Comparison of ENCODE assay signal across 15 cellular contexts in genomic region chr5:174999581-174999980, GRCh38.
DNase-seq lines count a peak whose midpoint lies in the region; ATAC-seq and TF ChIP-seq lines count a peak whose summit lies in the region.
"Had no signal": no experiment of that assay in that cellular context is flagged by ENCODE, and none has a peak within 500 bp of the region (broad histone marks: within the 10 kb centered on the region; RNA-seq: fewer than 3 reads in every experiment).

No MANE protein-coding gene starts in this region.

- no peak overlapping the region for H3K27ac ChIP-seq in mesendoderm (ENCODE audit: low read depth, low read length)
- H3K27ac ChIP-seq: BLaER1 treated with 17β-estradiol and CSF1 and Interleukin-3, amounts not matched to agents 10 nM and 100 nM; KMS-11 had no signal

- H3K56ac ChIP-seq in mesendoderm (ENCODE audit: low read length): no peak overlapping the region

- no peak for TF ChIP-seq CTCF in WTC11 (IDR thresholded peaks at IDR 0.05)

- DNase-seq in activated naive CD8-positive, alpha-beta T cell treated with anti-CD3 and anti-CD28 coated beads, Interleukin-2, amount 10 ng/mL, durations not matched to agents 7 days and 5 days: no peak
- no peak for DNase-seq in activated naive CD8-positive, alpha-beta T cell treated with anti-CD3 and anti-CD28 coated beads for 36 hours
- DNase-seq in WTC11 (ENCODE audit: low spot score): no peak
- DNase-seq in mesendoderm: peak; percentile 72
- DNase-seq in activated effector memory CD4-positive, alpha-beta T cell treated with Interleukin-2 at 50 U/mL for 16 hours: no peak
- DNase-seq in KBM-7: no peak
- DNase-seq: Calu3; CD8-positive, alpha-beta T cell; GF-D8; HCEC 1CT; HFFc6 had no signal

- no peak overlapping the region for H3K4me2 ChIP-seq in mesendoderm (ENCODE audit: low read length)
- H3K4me2 ChIP-seq: BLaER1 treated with 17β-estradiol and CSF1 and Interleukin-3, amounts not matched to agents 10 nM and 100 nM; KMS-11 had no signal

- H3K23ac ChIP-seq in mesendoderm (ENCODE audit: low read length): no peak overlapping the region

- no peaks in the 10 kb centered on the region for H3K79me2 ChIP-seq in mesendoderm (ENCODE audit: control insufficient read depth, insufficient read depth, low read length)

- no peak overlapping the region for H3K27ac Mint-ChIP-seq in activated naive CD8-positive, alpha-beta T cell treated with anti-CD3 and anti-CD28 coated beads, Interleukin-2, amount 10 ng/mL, durations not matched to agents 7 days and 5 days
- H3K27ac Mint-ChIP-seq in activated naive CD8-positive, alpha-beta T cell treated with anti-CD3 and anti-CD28 coated beads for 36 hours: no peak overlapping the region
- H3K27ac Mint-ChIP-seq in WTC11: no peak overlapping the region
- H3K27ac Mint-ChIP-seq: B cell; CD8-positive, alpha-beta T cell; HFFc6 had no signal

- no peak overlapping the region for H2BK5ac ChIP-seq in mesendoderm (ENCODE audit: low read length)

- peaks cover 9% of the 10 kb centered on the region for H3K4me1 Mint-ChIP-seq in activated naive CD8-positive, alpha-beta T cell treated with anti-CD3 and anti-CD28 coated beads, Interleukin-2, amount 10 ng/mL, durations not matched to agents 7 days and 5 days
- peaks cover 9% of the 10 kb centered on the region for H3K4me1 Mint-ChIP-seq in activated naive CD8-positive, alpha-beta T cell treated with anti-CD3 and anti-CD28 coated beads for 36 hours
- H3K4me1 Mint-ChIP-seq in WTC11: no peaks in the 10 kb centered on the region
- H3K4me1 Mint-ChIP-seq: B cell had no signal

- ATAC-seq in activated naive CD8-positive, alpha-beta T cell treated with anti-CD3 and anti-CD28 coated beads, Interleukin-2, amount 10 ng/mL, durations not matched to agents 7 days and 5 days (ENCODE audit: low read depth): no peak
- ATAC-seq in WTC11 (peak; percentile 30; the same call in 1 of the 2 replicates), GM18517 (IDR thresholded peaks at IDR 0.05; ENCODE audit: unreplicated experiment) (no peak)
- ATAC-seq: CD8-positive, alpha-beta T cell had no signal

- H3K4me3 ChIP-seq in mesendoderm (ENCODE audit: low read length): no peak overlapping the region
- H3K4me3 ChIP-seq: BLaER1 treated with 17β-estradiol and CSF1 and Interleukin-3, amounts not matched to agents 10 nM and 100 nM had no signal

- CTCF ChIA-PET in WTC11 (lab: Charles Lee): no interaction called here

- H3K79me1 ChIP-seq in mesendoderm (ENCODE audit: low read length): no peaks in the 10 kb centered on the region

- no peaks in the 10 kb centered on the region for H3K27me3 ChIP-seq in mesendoderm (ENCODE audit: insufficient read depth, low read length, poor library complexity)
- H3K27me3 ChIP-seq: BLaER1 treated with 17β-estradiol and CSF1 and Interleukin-3, amounts not matched to agents 10 nM and 100 nM had no signal

- peaks cover 9% of the 10 kb centered on the region for H3K9me3 Mint-ChIP-seq in activated naive CD8-positive, alpha-beta T cell treated with anti-CD3 and anti-CD28 coated beads, Interleukin-2, amount 10 ng/mL, durations not matched to agents 7 days and 5 days
- H3K9me3 Mint-ChIP-seq in activated naive CD8-positive, alpha-beta T cell treated with anti-CD3 and anti-CD28 coated beads for 36 hours: peaks cover 10% of the 10 kb centered on the region
- peaks cover 18% of the 10 kb centered on the region for H3K9me3 Mint-ChIP-seq in WTC11

- no peak overlapping the region for H2AK5ac ChIP-seq in mesendoderm (ENCODE audit: low read length)

- no peak overlapping the region for H4K5ac ChIP-seq in mesendoderm (ENCODE audit: low read length)

- H3K27me3 Mint-ChIP-seq in activated naive CD8-positive, alpha-beta T cell treated with anti-CD3 and anti-CD28 coated beads, Interleukin-2, amount 10 ng/mL, durations not matched to agents 7 days and 5 days: no peaks in the 10 kb centered on the region
- H3K27me3 Mint-ChIP-seq in activated naive CD8-positive, alpha-beta T cell treated with anti-CD3 and anti-CD28 coated beads for 36 hours: peaks cover 18% of the 10 kb centered on the region
- H3K27me3 Mint-ChIP-seq in WTC11 (ENCODE audit: low read depth): peaks cover 3% of the 10 kb centered on the region; the same call in 1 of the 2 replicates
- H3K27me3 Mint-ChIP-seq: B cell had no signal

- no peaks in the 10 kb centered on the region for H3K4me1 ChIP-seq in mesendoderm (ENCODE audit: control insufficient read depth, low read depth, low read length)

- peak overlapping the region; percentile 9 for H3K4me3 Mint-ChIP-seq in activated naive CD8-positive, alpha-beta T cell treated with anti-CD3 and anti-CD28 coated beads, Interleukin-2, amount 10 ng/mL, durations not matched to agents 7 days and 5 days
- H3K4me3 Mint-ChIP-seq in activated naive CD8-positive, alpha-beta T cell treated with anti-CD3 and anti-CD28 coated beads for 36 hours: no peak overlapping the region
- H3K4me3 Mint-ChIP-seq in WTC11: no peak overlapping the region
- H3K4me3 Mint-ChIP-seq: B cell; CD8-positive, alpha-beta T cell; HFFc6 had no signal

- WGBS in mesendoderm (ENCODE audit: extremely low coverage, insufficient coverage, low lambda C conversion rate): no CpG with 5 or more reads among the region's 8 CpGs

- H4K8ac ChIP-seq in mesendoderm (ENCODE audit: low read depth, low read length): no peak overlapping the region

- no peak overlapping the region for H2BK15ac ChIP-seq in mesendoderm (replicated peaks; ENCODE audit: low read depth)

- no peak overlapping the region for H2BK120ac ChIP-seq in mesendoderm (ENCODE audit: low read depth, low read length)

- no peaks in the 10 kb centered on the region for H3K36me3 ChIP-seq in mesendoderm (ENCODE audit: control insufficient read depth, insufficient read depth, low read length)
- H3K36me3 ChIP-seq: BLaER1 treated with 17β-estradiol and CSF1 and Interleukin-3, amounts not matched to agents 10 nM and 100 nM had no signal

- H3K4ac ChIP-seq in mesendoderm (ENCODE audit: low read depth, low read length): no peak overlapping the region

- no peak overlapping the region for H3K18ac ChIP-seq in mesendoderm (ENCODE audit: low read length)

- H3K36me3 Mint-ChIP-seq in activated naive CD8-positive, alpha-beta T cell treated with anti-CD3 and anti-CD28 coated beads, Interleukin-2, amount 10 ng/mL, durations not matched to agents 7 days and 5 days: no peaks in the 10 kb centered on the region
- H3K36me3 Mint-ChIP-seq in activated naive CD8-positive, alpha-beta T cell treated with anti-CD3 and anti-CD28 coated beads for 36 hours: no peaks in the 10 kb centered on the region
- H3K36me3 Mint-ChIP-seq in WTC11: peaks cover 16% of the 10 kb centered on the region
- H3K36me3 Mint-ChIP-seq: CD8-positive, alpha-beta T cell had no signal

- H3K9ac ChIP-seq in mesendoderm (ENCODE audit: low read length): no peak overlapping the region
- H3K9ac ChIP-seq: BLaER1 treated with 17β-estradiol and CSF1 and Interleukin-3, amounts not matched to agents 10 nM and 100 nM; KMS-11 had no signal

- in situ Hi-C loops in KBM-7 (cut with MboI; ENCODE audit: low pct_unique_long_range_greater_than_20kb, low sequenced_read_pairs): no loop called here

- POLR2A ChIA-PET in activated naive CD8-positive, alpha-beta T cell treated with anti-CD3 and anti-CD28 coated beads, Interleukin-2, amount 10 ng/mL, durations not matched to agents 7 days and 5 days (lab: Charles Lee): no interaction called here
- POLR2A ChIA-PET in WTC11 (lab: Charles Lee): no interaction called here

TF ChIP-seq in WTC11, 78 proteins besides CTCF, POLR2A, EP300 and RAD21 (continues in another document):
- TF ChIP-seq, protein P1, sequence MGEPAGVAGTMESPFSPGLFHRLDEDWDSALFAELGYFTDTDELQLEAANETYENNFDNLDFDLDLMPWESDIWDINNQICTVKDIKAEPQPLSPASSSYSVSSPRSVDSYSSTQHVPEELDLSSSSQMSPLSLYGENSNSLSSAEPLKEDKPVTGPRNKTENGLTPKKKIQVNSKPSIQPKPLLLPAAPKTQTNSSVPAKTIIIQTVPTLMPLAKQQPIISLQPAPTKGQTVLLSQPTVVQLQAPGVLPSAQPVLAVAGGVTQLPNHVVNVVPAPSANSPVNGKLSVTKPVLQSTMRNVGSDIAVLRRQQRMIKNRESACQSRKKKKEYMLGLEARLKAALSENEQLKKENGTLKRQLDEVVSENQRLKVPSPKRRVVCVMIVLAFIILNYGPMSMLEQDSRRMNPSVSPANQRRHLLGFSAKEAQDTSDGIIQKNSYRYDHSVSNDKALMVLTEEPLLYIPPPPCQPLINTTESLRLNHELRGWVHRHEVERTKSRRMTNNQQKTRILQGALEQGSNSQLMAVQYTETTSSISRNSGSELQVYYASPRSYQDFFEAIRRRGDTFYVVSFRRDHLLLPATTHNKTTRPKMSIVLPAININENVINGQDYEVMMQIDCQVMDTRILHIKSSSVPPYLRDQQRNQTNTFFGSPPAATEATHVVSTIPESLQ (CRISPR knock-in tag; IDR thresholded peaks at IDR 0.05): no peak
- TF ChIP-seq ZNF281 (CRISPR knock-in tag; IDR thresholded peaks at IDR 0.05): no peak
- TF ChIP-seq TEAD4 (CRISPR knock-in tag; IDR thresholded peaks at IDR 0.05): no peak
